In the genomic region with DNA sequence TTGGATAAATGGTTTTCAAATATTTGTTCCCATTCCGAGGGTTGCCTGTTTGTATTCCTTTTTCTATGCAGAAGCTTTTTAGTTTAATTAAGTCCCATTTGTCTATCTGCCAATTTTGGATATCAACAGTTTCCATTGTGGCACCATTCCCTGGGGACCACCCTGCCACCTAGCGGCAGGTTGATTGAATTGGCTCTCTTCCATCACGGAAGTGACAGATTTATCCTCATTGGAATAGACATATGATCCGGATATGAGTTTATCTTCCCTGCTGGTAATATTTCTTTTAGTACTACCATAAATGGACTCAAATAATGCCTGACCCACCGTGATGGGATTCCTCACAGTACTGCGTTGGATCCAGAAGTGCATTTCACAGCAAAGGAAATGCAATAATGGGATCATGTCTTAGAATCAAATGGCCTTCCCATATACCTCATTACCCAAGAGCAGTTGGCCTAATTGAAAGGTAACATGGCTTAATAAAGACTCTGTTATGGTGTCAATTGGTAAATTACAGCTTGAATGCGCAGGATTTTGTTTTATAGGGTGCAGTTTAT, we compare ENCODE assay signal across 8 cellular contexts.
A peak's percentile ranks its signal among the peaks of the same experiment; 100 is the strongest.
DNase-seq lines count a peak whose midpoint lies in the region; ATAC-seq and TF ChIP-seq lines count a peak whose summit lies in the region.

No MANE protein-coding gene starts in this region.

- no peak overlapping the region for H3K27ac Mint-ChIP-seq in activated T-helper 1 cell treated with anti-CD3 and anti-CD28 coated beads, Interleukin-12 subunit alpha, Interleukin-12 subunit beta, Interleukin-2, Interleukin-4 antibody, amounts not matched to agents 30 ng/mL and 10 ng/mL and 1 ng/mL, durations not matched to agents 14 hours and 24 hours and 36 hours

- DNase-seq in SK-N-SH (peak; percentile 22), RWPE1 (ENCODE audit: low spot score) (peak; percentile 62), glomerular visceral epithelial cell (ENCODE audit: extremely low spot score) (peak; percentile 16), upper lobe of right lung (no peak)
- DNase-seq in activated T-helper 1 cell treated with anti-CD3 and anti-CD28 coated beads, Interleukin-12 subunit alpha, Interleukin-12 subunit beta, Interleukin-2, Interleukin-4 antibody, amounts not matched to agents 30 ng/mL and 10 ng/mL and 1 ng/mL, durations not matched to agents 14 hours and 24 hours and 36 hours (ENCODE audit: low spot score), result no peak

- H3K79me2 ChIP-seq in SK-N-SH (ENCODE audit: insufficient read depth) (no peaks in the 10 kb centered on the region), KMS-11 (ENCODE audit: insufficient read depth, low read depth) (no peaks in the 10 kb centered on the region)

- no peaks in the 10 kb centered on the region for H3K9me3 ChIP-seq in SK-N-SH
- H3K9me3 ChIP-seq in upper lobe of right lung, result no peaks in the 10 kb centered on the region

- H3K4me1 Mint-ChIP-seq in activated T-helper 1 cell treated with anti-CD3 and anti-CD28 coated beads, Interleukin-12 subunit alpha, Interleukin-12 subunit beta, Interleukin-2, Interleukin-4 antibody, amounts not matched to agents 30 ng/mL and 10 ng/mL and 1 ng/mL, durations not matched to agents 14 hours and 24 hours and 36 hours (ENCODE audit: low read depth), result no peaks in the 10 kb centered on the region

- no peak overlapping the region for H3K4me3 Mint-ChIP-seq in activated T-helper 1 cell treated with anti-CD3 and anti-CD28 coated beads, Interleukin-12 subunit alpha, Interleukin-12 subunit beta, Interleukin-2, Interleukin-4 antibody, amounts not matched to agents 30 ng/mL and 10 ng/mL and 1 ng/mL, durations not matched to agents 14 hours and 24 hours and 36 hours

- H3K27ac ChIP-seq in SK-N-SH (ENCODE audit: low read depth in 2 of 2, low read length in 1 of 2) (no peak overlapping the region), KMS-11 (no peak overlapping the region), RWPE1 (no peak overlapping the region), upper lobe of right lung (no peak overlapping the region)

- 6% methylated on average over 7 of the region's 7 CpGs for WGBS in SK-N-SH (ENCODE audit: low lambda C conversion rate)

- H3K4me2 ChIP-seq in SK-N-SH (no peak overlapping the region), KMS-11 (no peak overlapping the region)

- no peak for TF ChIP-seq EP300 in SK-N-SH (IDR thresholded peaks at IDR 0.05; ENCODE audit: borderline replicate concordance in 1 of 2, low read depth in 1 of 2, low read length in 1 of 2)

- H3K27me3 Mint-ChIP-seq in activated T-helper 1 cell treated with anti-CD3 and anti-CD28 coated beads, Interleukin-12 subunit alpha, Interleukin-12 subunit beta, Interleukin-2, Interleukin-4 antibody, amounts not matched to agents 30 ng/mL and 10 ng/mL and 1 ng/mL, durations not matched to agents 14 hours and 24 hours and 36 hours (ENCODE audit: insufficient read depth), result no peaks in the 10 kb centered on the region

- no peaks in the 10 kb centered on the region for H3K36me3 Mint-ChIP-seq in activated T-helper 1 cell treated with anti-CD3 and anti-CD28 coated beads, Interleukin-12 subunit alpha, Interleukin-12 subunit beta, Interleukin-2, Interleukin-4 antibody, amounts not matched to agents 30 ng/mL and 10 ng/mL and 1 ng/mL, durations not matched to agents 14 hours and 24 hours and 36 hours (ENCODE audit: low read depth)

- CTCF ChIA-PET in SK-N-SH (lab: Yijun Ruan, JAX) (interaction anchor here (0.7 to 1.9 kb wide), 10 partner anchors 10 to 1627 kb away, joined by 3 to 9 read pairs (median 3); no protein-coding TSS in a partner anchor), RWPE1 (lab: Yijun Ruan, JAX) (interaction anchor here (0.6 to 1.6 kb wide), 4 partner anchors 32 to 489 kb away, joined by 3 to 4 read pairs (median 3); no protein-coding TSS in a partner anchor)

- ATAC-seq in SK-N-SH treated with all-trans-retinoic acid at 6 μM for 48 hours (no peak), upper lobe of right lung (peak; percentile 69), HG02885 (IDR thresholded peaks at IDR 0.05; ENCODE audit: poor library complexity, unreplicated experiment) (no peak)

- H3K4me3 ChIP-seq in SK-N-SH (ENCODE audit: low read depth in 2 of 2, low read length in 1 of 2) (peak overlapping the region in 1 of 2 experiments; percentile 54; a peak in 1 of 4 replicates), KMS-11 (IDR thresholded peaks at IDR 0.05; ENCODE audit: insufficient read depth, low read depth, low read length) (no peak overlapping the region), upper lobe of right lung (no peak overlapping the region)

- no peaks in the 10 kb centered on the region for H3K9me2 ChIP-seq in SK-N-SH

- H3K4me1 ChIP-seq in SK-N-SH (ENCODE audit: control insufficient read depth in 1 of 2, insufficient read depth in 2 of 2, low read depth in 1 of 2, low read length in 1 of 2), result no peaks in the 10 kb centered on the region
- H3K4me1 ChIP-seq in KMS-11 (ENCODE audit: low read depth, poor library complexity, severe bottlenecking), result no peaks in the 10 kb centered on the region
- H3K4me1 ChIP-seq in upper lobe of right lung, result no peaks in the 10 kb centered on the region

- TF ChIP-seq CTCF in SK-N-SH (IDR thresholded peaks at IDR 0.05) (peak; percentile 50), KMS-11 (conservative IDR thresholded peaks at IDR 0.05; ENCODE audit: low read depth, low read length) (peak; percentile 59), RWPE1 (conservative IDR thresholded peaks at IDR 0.05; ENCODE audit: low read depth) (peak; percentile 74), upper lobe of right lung (IDR thresholded peaks at IDR 0.05) (peak; percentile 61)

- TF ChIP-seq RAD21 in SK-N-SH (IDR thresholded peaks at IDR 0.05; ENCODE audit: low read length), result peak; percentile 58

- no peaks in the 10 kb centered on the region for H3K27me3 ChIP-seq in SK-N-SH (ENCODE audit: insufficient read depth)
- H3K27me3 ChIP-seq in KMS-11 (ENCODE audit: insufficient read depth, low read depth), result no peaks in the 10 kb centered on the region
- H3K27me3 ChIP-seq in upper lobe of right lung, result no peaks in the 10 kb centered on the region

- peaks cover 6% of the 10 kb centered on the region for H3K9me3 Mint-ChIP-seq in activated T-helper 1 cell treated with anti-CD3 and anti-CD28 coated beads, Interleukin-12 subunit alpha, Interleukin-12 subunit beta, Interleukin-2, Interleukin-4 antibody, amounts not matched to agents 30 ng/mL and 10 ng/mL and 1 ng/mL, durations not matched to agents 14 hours and 24 hours and 36 hours

- H3K36me3 ChIP-seq in SK-N-SH (replicated peaks in 1 of 2; ENCODE audit: control insufficient read depth in 1 of 2, insufficient read depth in 2 of 2, low read length in 1 of 2) (no peaks in the 10 kb centered on the region), KMS-11 (ENCODE audit: insufficient read depth) (no peaks in the 10 kb centered on the region), upper lobe of right lung (no peaks in the 10 kb centered on the region)

- H2AFZ ChIP-seq in SK-N-SH (ENCODE audit: low read depth), result no peak overlapping the region
- H2AFZ ChIP-seq in KMS-11 (ENCODE audit: low read depth), result no peak overlapping the region

- no peaks in the 10 kb centered on the region for H3F3A ChIP-seq in SK-N-SH (replicated peaks; ENCODE audit: insufficient read depth)

- POLR2A ChIA-PET in SK-N-SH (lab: Yijun Ruan, JAX), result no interaction called here
- POLR2A ChIA-PET in RWPE1 (lab: Yijun Ruan, JAX; ENCODE audit: low non-redundant PET), result no interaction called here

- H3K9ac ChIP-seq in SK-N-SH, result no peak overlapping the region
- H3K9ac ChIP-seq in KMS-11, result no peak overlapping the region

- H4K20me1 ChIP-seq in SK-N-SH (ENCODE audit: insufficient read depth) (no peaks in the 10 kb centered on the region), KMS-11 (ENCODE audit: insufficient read depth) (no peaks in the 10 kb centered on the region)

- intact Hi-C loops in upper lobe of right lung (cut with DNase I), result no loop called here
- intact Hi-C loops in activated T-helper 1 cell treated with anti-CD3 and anti-CD28 coated beads, Interleukin-12 subunit alpha, Interleukin-12 subunit beta, Interleukin-2, Interleukin-4 antibody, amounts not matched to agents 30 ng/mL and 10 ng/mL and 1 ng/mL, durations not matched to agents 14 hours and 24 hours and 36 hours (cut with micrococcal nuclease), result loop anchor here (5.0 to 10.0 kb wide), 2 partner anchors 330 to 952 kb away; a partner anchor contains a TSS

TF ChIP-seq in SK-N-SH, 30 proteins besides CTCF, POLR2A, EP300 and RAD21:
- TF ChIP-seq SMC3 (IDR thresholded peaks at IDR 0.05; ENCODE audit: low read depth, low read length), result peak; percentile 28; the same call in 1 of the 2 replicates
- TF ChIP-seq NRF1 (IDR thresholded peaks at IDR 0.05; ENCODE audit: low read depth, low read length), result no peak
TF ChIP-seq in SK-N-SH: peak in this region for 1.

TF ChIP-seq in SK-N-SH treated with all-trans-retinoic acid at 6 μM for 48 hours, 23 proteins besides CTCF, POLR2A, EP300 and RAD21 (continues in another document):
- TF ChIP-seq ZNF565 (CRISPR knock-in tag; conservative IDR thresholded peaks at IDR 0.05; ENCODE audit: low read depth) (no peak), RARB (CRISPR knock-in tag; IDR thresholded peaks at IDR 0.05) (no peak), ZC3H10 (CRISPR knock-in tag; IDR thresholded peaks at IDR 0.05) (no peak)
- TF ChIP-seq, protein P1, sequence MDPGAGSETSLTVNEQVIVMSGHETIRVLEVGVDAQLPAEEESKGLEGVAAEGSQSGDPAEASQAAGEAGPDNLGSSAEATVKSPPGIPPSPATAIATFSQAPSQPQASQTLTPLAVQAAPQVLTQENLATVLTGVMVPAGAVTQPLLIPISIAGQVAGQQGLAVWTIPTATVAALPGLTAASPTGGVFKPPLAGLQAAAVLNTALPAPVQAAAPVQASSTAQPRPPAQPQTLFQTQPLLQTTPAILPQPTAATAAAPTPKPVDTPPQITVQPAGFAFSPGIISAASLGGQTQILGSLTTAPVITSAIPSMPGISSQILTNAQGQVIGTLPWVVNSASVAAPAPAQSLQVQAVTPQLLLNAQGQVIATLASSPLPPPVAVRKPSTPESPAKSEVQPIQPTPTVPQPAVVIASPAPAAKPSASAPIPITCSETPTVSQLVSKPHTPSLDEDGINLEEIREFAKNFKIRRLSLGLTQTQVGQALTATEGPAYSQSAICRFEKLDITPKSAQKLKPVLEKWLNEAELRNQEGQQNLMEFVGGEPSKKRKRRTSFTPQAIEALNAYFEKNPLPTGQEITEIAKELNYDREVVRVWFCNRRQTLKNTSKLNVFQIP (CRISPR knock-in tag; IDR thresholded peaks at IDR 0.05; ENCODE audit: borderline replicate concordance, low read depth), result no peak

Comparison
In these comparisons a context has a peak if more than half of its experiments do, and no peak if none do; other contexts are left out.
1. DNase-seq: peak in SK-N-SH (single experiment), RWPE1 (single experiment) and glomerular visceral epithelial cell (single experiment); none in upper lobe of right lung (single experiment) and activated T-helper 1 cell treated with anti-CD3 and anti-CD28 coated beads, Interleukin-12 subunit alpha, Interleukin-12 subunit beta, Interleukin-2, Interleukin-4 antibody, amounts not matched to agents 30 ng/mL and 10 ng/mL and 1 ng/mL, durations not matched to agents 14 hours and 24 hours and 36 hours (single experiment).
2. Peak in every context shown above with its lines, with median percentiles within 50 percentile points of each other: CTCF ChIP-seq.